In the genomic region with DNA sequence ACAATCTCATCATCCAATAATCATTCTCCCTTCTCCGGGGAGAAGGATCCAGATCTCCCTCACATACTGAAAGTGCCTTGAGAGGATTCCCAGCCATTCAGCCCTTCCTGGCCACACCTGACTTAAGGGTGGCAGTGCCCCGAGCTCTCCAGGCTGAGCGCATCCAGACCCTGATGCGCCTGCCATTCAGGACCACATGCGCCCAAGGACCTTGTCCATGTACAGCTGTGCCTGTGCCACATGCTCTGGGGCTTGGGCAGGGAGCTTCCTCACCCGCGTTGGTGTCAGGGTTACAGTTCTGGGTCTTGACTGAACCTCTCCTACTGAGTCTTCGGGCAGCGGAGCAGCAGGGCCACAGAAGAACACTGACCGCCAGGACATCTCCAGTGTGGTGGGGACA, we compare ENCODE assay signal across 31 cellular contexts.
"Had no signal": no experiment of that assay in that cellular context is flagged by ENCODE, and none has a peak within 500 bp of the region (broad histone marks: within the 10 kb centered on the region; RNA-seq: fewer than 3 reads in every experiment).

No MANE protein-coding gene starts in this region.

- H3K4me3 ChIP-seq: ascending aorta, SJCRH30, SK-N-MC had no signal

- FAIRE-seq: RCC 7860 had no signal

- ATAC-seq: activated CD8-positive, alpha-beta T cell treated with anti-CD3 and anti-CD28 coated beads for 36 hours; activated T-cell treated with anti-CD3 and anti-CD28 coated beads, Interleukin-2, amount 50 U/mL, for 72 hours; PC-3 had no signal

- DNase-seq: activated CD4-positive, alpha-beta T cell treated with anti-CD3 and anti-CD28 coated beads for 1 hour; activated CD4-positive, alpha-beta T cell treated with anti-CD3 and anti-CD28 coated beads for 48 hours; activated CD4-positive, CD25-positive, alpha-beta regulatory T cell; activated CD8-positive, alpha-beta T cell treated with anti-CD3 and anti-CD28 coated beads for 36 hours; activated gamma-delta T cell; activated naive CD4-positive, alpha-beta T cell treated with Interleukin-2 at 50 U/mL for 16 hours; activated naive CD8-positive, alpha-beta T cell treated with anti-CD3 and anti-CD28 coated beads, Interleukin-2, amount 10 ng/mL, durations not matched to agents 7 days and 5 days; activated T-cell treated with anti-CD3 and anti-CD28 coated beads, Interleukin-2, amount 50 U/mL, for 1 hour; activated T-cell treated with anti-CD3 and anti-CD28 coated beads, Interleukin-2, amount 50 U/mL, for 72 hours; amygdala; Karpas-422; KBM-7; NCI-H1105; NCI-H1436; NCI-H1694; NCI-H1930; NCI-H2081 treated with DMSO at 0.1 percent for 48 hours; NCI-H345; NCI-H510A; NCI-H526; NCI-H748 treated with DMSO at 0.1 percent for 48 hours; NK-92 treated with Interleukin-12 subunit alpha and Interleukin-12 subunit beta, amount 100 ng/mL, for 24 hours; PC-3; SHP77; SJCRH30; T1000; WERI-Rb-1 had no signal

- H3K27me3 ChIP-seq: ascending aorta, SJCRH30 had no signal

- H3K27ac ChIP-seq: ascending aorta, RWPE1, SJCRH30, SK-N-MC, WERI-Rb-1 had no signal

- H3K9me3 ChIP-seq: ascending aorta, SJCRH30 had no signal

- H3K4me1 ChIP-seq: ascending aorta, SJCRH30 had no signal
